Comparison of ENCODE assay signal across 12 cellular contexts in genomic region chr2:187549951-187550555, GRCh38. TPM values are rescaled to one million over a fixed set of nuclear protein-coding genes. Genes with fewer than 3 reads are reported as not detected.
A peak's percentile ranks its signal among the peaks of the same experiment; 100 is the strongest.
DNase-seq lines count a peak whose midpoint lies in the region; ATAC-seq and TF ChIP-seq lines count a peak whose summit lies in the region.
"Had no signal": no experiment of that assay in that cellular context is flagged by ENCODE, and none has a peak within 500 bp of the region (broad histone marks: within the 10 kb centered on the region; RNA-seq: fewer than 3 reads in every experiment).

No MANE protein-coding gene starts in this region.

- no peak for TF ChIP-seq CTCF in brain microvascular endothelial cell (IDR thresholded peaks at IDR 0.05; ENCODE audit: low read depth, low read length, missing control alignments)
- TF ChIP-seq CTCF in lung (IDR thresholded peaks at IDR 0.05; ENCODE audit: control extremely low read depth, extremely low read depth): no peak

- in situ Hi-C loops in brain microvascular endothelial cell (cut with HindIII; ENCODE audit: low pct_ligation_motif_present, low sequenced_read_pairs): no loop called here

- ATAC-seq in lung (ENCODE audit: insufficient read depth, low FRiP score): no peak
- ATAC-seq in GM21737 (IDR thresholded peaks at IDR 0.05; ENCODE audit: unreplicated experiment): no peak

- H3K9ac ChIP-seq in subcutaneous abdominal adipose tissue (ENCODE audit: low read length in 5 of 5): peak overlapping the region in 1 of 5 donors; percentile 3

- H3K4me1 ChIP-seq in lung (ENCODE audit: control insufficient read depth in 2 of 2, insufficient read depth in 2 of 2, low read length in 2 of 2) (no peaks in the 10 kb centered on the region), subcutaneous abdominal adipose tissue (ENCODE audit: control insufficient read depth in 5 of 5, insufficient read depth in 5 of 5, low read length in 5 of 5) (peaks cover 0 to 12% (median 9%) of the 10 kb centered on the region in 5 donors)

- H3K27ac ChIP-seq in brain microvascular endothelial cell (peak overlapping the region; percentile 99), lung (ENCODE audit: low read depth in 1 of 2, low read length in 1 of 2) (peak overlapping the region; percentile 72 to 75), subcutaneous abdominal adipose tissue (ENCODE audit: low read depth, low read length) (peak overlapping the region; percentile 27)
- H3K27ac ChIP-seq: C4-2B had no signal

- DNase-seq in HuH-7.5 (ENCODE audit: low spot score): peak; percentile 32
- no peak for DNase-seq in brain microvascular endothelial cell
- no peak for DNase-seq in lung (ENCODE audit: low spot score)
- no peak for DNase-seq in A172 (ENCODE audit: low spot score)
- no peak for DNase-seq in NCI-H2171 treated with DMSO at 0.1 percent for 48 hours (lab: John Stamatoyannopoulos, UW)
- DNase-seq in NCI-H2081 treated with DMSO at 0.1 percent for 48 hours (lab: John Stamatoyannopoulos, UW): no peak
- DNase-seq: H9, NCI-H146, NCI-H526 treated with DMSO at 0.1 percent for 48 hours had no signal

- H3K4me3 ChIP-seq in brain microvascular endothelial cell (ENCODE audit: low read depth, low read length) (peak overlapping the region; percentile 18), lung (peak overlapping the region; percentile 22), subcutaneous abdominal adipose tissue (ENCODE audit: low read depth in 1 of 5, low read length in 5 of 5) (peak overlapping the region in 2 of 5 donors; percentile 39 to 47)

- WGBS in lung, 2 donors: 29 to 54% methylated on average over 3 of the region's 3 CpGs

- H3K9me3 ChIP-seq in lung (ENCODE audit: control insufficient read depth in 2 of 2, insufficient read depth in 1 of 2, low read length in 1 of 2): no peaks in the 10 kb centered on the region
- H3K9me3 ChIP-seq in subcutaneous abdominal adipose tissue (ENCODE audit: control insufficient read depth in 5 of 5, low read length in 5 of 5): no peaks in the 10 kb centered on the region

- H3K36me3 ChIP-seq in brain microvascular endothelial cell (replicated peaks): peaks cover 21% of the 10 kb centered on the region
- no peaks in the 10 kb centered on the region for H3K36me3 ChIP-seq in lung (ENCODE audit: control insufficient read depth in 2 of 2, insufficient read depth in 2 of 2, low read length in 2 of 2)
- no peaks in the 10 kb centered on the region for H3K36me3 ChIP-seq in subcutaneous abdominal adipose tissue (ENCODE audit: control insufficient read depth in 5 of 5, insufficient read depth in 5 of 5, low read length in 5 of 5)

- H3K27me3 ChIP-seq in brain microvascular endothelial cell (replicated peaks) (no peaks in the 10 kb centered on the region), lung (ENCODE audit: control insufficient read depth, insufficient read depth) (no peaks in the 10 kb centered on the region), subcutaneous abdominal adipose tissue (ENCODE audit: control insufficient read depth in 5 of 5, insufficient read depth in 4 of 5, low read length in 5 of 5) (no peaks in the 10 kb centered on the region)

RNA-seq across cellular contexts. Expression of gene TFPI, which starts 4.2 kb away (rescaled TPM):
- 100 to 1,000 TPM; 247 to 253 TPM for total RNA-seq in lung
- polyA plus RNA-seq in lung: 100 to 1,000 TPM; 169 to 227 TPM
- 166 and 226 TPM in 2 replicates for total RNA-seq in A172 (2014; rRNA removed; shearing (Covaris generic))

Comparison
In these comparisons a context has a peak if more than half of its experiments do, and no peak if none do; other contexts are left out.
1. H3K27ac ChIP-seq: peak in every context shown above with its lines; median percentile 99 in brain microvascular endothelial cell; 74 in lung; 27 in subcutaneous abdominal adipose tissue.